1 cellular context compared by ENCODE assay signal in the genomic region with DNA sequence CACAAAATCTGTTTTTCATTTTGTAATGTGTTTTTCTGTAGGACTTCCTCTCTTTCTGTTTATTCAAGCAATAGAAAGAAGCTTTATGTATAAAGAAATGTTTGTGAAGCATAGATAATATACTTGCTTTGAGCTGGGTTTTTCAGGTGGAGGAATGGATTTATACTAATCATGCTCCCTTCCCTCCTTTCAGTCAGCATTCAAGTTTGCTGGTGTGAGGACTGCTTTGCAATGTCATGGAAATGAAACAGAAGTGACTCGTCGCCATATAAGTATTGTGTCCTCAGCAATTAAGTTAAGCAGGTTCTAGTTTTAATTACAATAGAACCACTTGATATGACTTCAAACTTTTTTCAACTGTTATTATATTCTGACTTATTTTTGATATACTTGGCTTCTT.
TF ChIP-seq lines count a peak whose summit lies in the region.

No MANE protein-coding gene starts in this region.

TF ChIP-seq in H1, 55 proteins besides CTCF, POLR2A, EP300 and RAD21:
- TF ChIP-seq BRCA1 (IDR thresholded peaks at IDR 0.05; ENCODE audit: low read depth, low read length), result no peak
- no peak for TF ChIP-seq SP1 (IDR thresholded peaks at IDR 0.05; ENCODE audit: low read depth, low read length)
- no peak for TF ChIP-seq KDM1A (IDR thresholded peaks at IDR 0.05; ENCODE audit: borderline replicate concordance, low read length)
- no peak for TF ChIP-seq CREB1 (IDR thresholded peaks at IDR 0.05)
- TF ChIP-seq, protein P1, sequence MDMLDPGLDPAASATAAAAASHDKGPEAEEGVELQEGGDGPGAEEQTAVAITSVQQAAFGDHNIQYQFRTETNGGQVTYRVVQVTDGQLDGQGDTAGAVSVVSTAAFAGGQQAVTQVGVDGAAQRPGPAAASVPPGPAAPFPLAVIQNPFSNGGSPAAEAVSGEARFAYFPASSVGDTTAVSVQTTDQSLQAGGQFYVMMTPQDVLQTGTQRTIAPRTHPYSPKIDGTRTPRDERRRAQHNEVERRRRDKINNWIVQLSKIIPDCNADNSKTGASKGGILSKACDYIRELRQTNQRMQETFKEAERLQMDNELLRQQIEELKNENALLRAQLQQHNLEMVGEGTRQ (IDR thresholded peaks at IDR 0.05; ENCODE audit: low read length), result no peak
- TF ChIP-seq SIRT6 (IDR thresholded peaks at IDR 0.05; ENCODE audit: low read length), result no peak
- no peak for TF ChIP-seq PHF8 (conservative IDR thresholded peaks at IDR 0.05; ENCODE audit: low read depth, low read length)
- no peak for TF ChIP-seq CBX8 (IDR thresholded peaks at IDR 0.05; ENCODE audit: borderline replicate concordance, low read depth, low read length)
- no peak for TF ChIP-seq CHD2 (IDR thresholded peaks at IDR 0.05; ENCODE audit: low read length)
- TF ChIP-seq HDAC6 (IDR thresholded peaks at IDR 0.05; ENCODE audit: low read depth, low read length), result no peak
- no peak for TF ChIP-seq FOSL1 (IDR thresholded peaks at IDR 0.05; ENCODE audit: insufficient read depth, low read depth, low read length)
- no peak for TF ChIP-seq RXRA (IDR thresholded peaks at IDR 0.05; ENCODE audit: insufficient read depth, low read depth, low read length)
